1 cellular context compared by ENCODE assay signal in genomic region chr14:101964297-101965144, GRCh38.
TF ChIP-seq lines count a peak whose summit lies in the region.

TSS of gene DYNC1H1 (plus strand) at chr14:101964573. CDS start at chr14:101964692, 119 bp downstream.

TF ChIP-seq in GM12878, 131 proteins besides CTCF, POLR2A, EP300 and RAD21 (continued from another document and continues in another):
- no peak for TF ChIP-seq SKIL (IDR thresholded peaks at IDR 0.05; ENCODE audit: low read depth, poor library complexity, severe bottlenecking)
- peak; percentile 73 for TF ChIP-seq YY1 (IDR thresholded peaks at IDR 0.05; ENCODE audit: low read depth, low read length)
- TF ChIP-seq DPF2 (IDR thresholded peaks at IDR 0.05) = peak; percentile 74
- no peak; the same call in 1 of the 2 replicates for TF ChIP-seq CHD1 (IDR thresholded peaks at IDR 0.05; ENCODE audit: low read depth, low read length)
- no peak for TF ChIP-seq RFX5 (IDR thresholded peaks at IDR 0.05; ENCODE audit: low read depth, low read length)
- TF ChIP-seq KLF5 (IDR thresholded peaks at IDR 0.05; ENCODE audit: partially characterized antibody) = no peak
- TF ChIP-seq ZNF687 (IDR thresholded peaks at IDR 0.05) = no peak
- TF ChIP-seq TCF12 (IDR thresholded peaks at IDR 0.05; ENCODE audit: low read depth, low read length) = peak; percentile 69; the same call in 1 of the 2 replicates
- TF ChIP-seq CREB1 (IDR thresholded peaks at IDR 0.05; ENCODE audit: low read depth) = peak; percentile 78; the same call in 1 of the 2 replicates
- peak; percentile 24; the same call in 1 of the 2 replicates for TF ChIP-seq MXI1 (IDR thresholded peaks at IDR 0.05; ENCODE audit: low read depth, low read length)
- no peak for TF ChIP-seq BCLAF1 (IDR thresholded peaks at IDR 0.05)
- no peak for TF ChIP-seq FOXK2 (IDR thresholded peaks at IDR 0.05)
- no peak for TF ChIP-seq ZNF384 (IDR thresholded peaks at IDR 0.05; ENCODE audit: borderline replicate concordance, low read depth, low read length)
- TF ChIP-seq IRF4 (IDR thresholded peaks at IDR 0.05; ENCODE audit: low read depth, low read length) = no peak
- no peak for TF ChIP-seq CBX3 (IDR thresholded peaks at IDR 0.05; ENCODE audit: borderline replicate concordance, low read depth)
- TF ChIP-seq PML (IDR thresholded peaks at IDR 0.05; ENCODE audit: low read length) = no peak
- no peak for TF ChIP-seq E2F4 (IDR thresholded peaks at IDR 0.05; ENCODE audit: low read depth, low read length)
- TF ChIP-seq NR2C1 (IDR thresholded peaks at IDR 0.05) = peak; percentile 64
- peak; percentile 74; the same call in 2 of the 3 replicates for TF ChIP-seq POU2F2 (IDR thresholded peaks at IDR 0.05; ENCODE audit: borderline replicate concordance, low read depth, low read length)
- TF ChIP-seq ZNF622 (IDR thresholded peaks at IDR 0.05) = no peak
- TF ChIP-seq ELK1 (IDR thresholded peaks at IDR 0.05; ENCODE audit: low read depth, low read length) = no peak
- 0 out of 2 replicates have a peak, but pooled peaks have one; percentile 2 for TF ChIP-seq ESRRA (IDR thresholded peaks at IDR 0.05; ENCODE audit: low read length)
- 0 out of 2 replicates have a peak, but pooled peaks have one; percentile 13 for TF ChIP-seq ZNF217 (IDR thresholded peaks at IDR 0.05)
- TF ChIP-seq SUZ12 (IDR thresholded peaks at IDR 0.05; ENCODE audit: unreplicated experiment) = no peak
- TF ChIP-seq CEBPB (IDR thresholded peaks at IDR 0.05; ENCODE audit: borderline replicate concordance in 1 of 2, low read depth in 2 of 2, low read length in 2 of 2) = no peak
- TF ChIP-seq PAX5 (IDR thresholded peaks at IDR 0.05; ENCODE audit: borderline replicate concordance, low read depth, low read length) = no peak
- TF ChIP-seq MEF2A (IDR thresholded peaks at IDR 0.05; ENCODE audit: insufficient read depth, low read depth, low read length) = 0 out of 2 replicates have a peak, but pooled peaks have one; percentile 15
- TF ChIP-seq IKZF2 (IDR thresholded peaks at IDR 0.05) = no peak
- peak; percentile 70; the same call in 1 of the 2 replicates for TF ChIP-seq TAF1 (IDR thresholded peaks at IDR 0.05; ENCODE audit: borderline replicate concordance, low read depth, low read length)
- TF ChIP-seq SUPT20H (IDR thresholded peaks at IDR 0.05; ENCODE audit: borderline replicate concordance, control insufficient read depth, low read depth, low read length) = no peak
- TF ChIP-seq ZNF24 (IDR thresholded peaks at IDR 0.05) = no peak
- peak; percentile 92 for TF ChIP-seq IKZF1 (conservative IDR thresholded peaks at IDR 0.05)
- peak; percentile 26; the same call in 1 of the 2 replicates for TF ChIP-seq NBN (IDR thresholded peaks at IDR 0.05)
- TF ChIP-seq POLR2AphosphoS5 (IDR thresholded peaks at IDR 0.05; ENCODE audit: low read length) = peak; percentile 80
- no peak for TF ChIP-seq REST (IDR thresholded peaks at IDR 0.05; ENCODE audit: low read depth, low read length)
- 0 out of 2 replicates have a peak, but pooled peaks have one; percentile 47 for TF ChIP-seq GATAD2B (conservative IDR thresholded peaks at IDR 0.05; ENCODE audit: low read depth)
- TF ChIP-seq RUNX3 (IDR thresholded peaks at IDR 0.05; ENCODE audit: low read length) = peak; percentile 74
- peak; percentile 76 for TF ChIP-seq SP1 (IDR thresholded peaks at IDR 0.05; ENCODE audit: low read depth, low read length)
- no peak for TF ChIP-seq HDAC6 (IDR thresholded peaks at IDR 0.05; ENCODE audit: unreplicated experiment)
- TF ChIP-seq IRF5 (IDR thresholded peaks at IDR 0.05; ENCODE audit: borderline replicate concordance) = no peak
- TF ChIP-seq HDAC2 (IDR thresholded peaks at IDR 0.05) = no peak
- no peak for TF ChIP-seq CBX5 (IDR thresholded peaks at IDR 0.05; ENCODE audit: low read depth)
- no peak for TF ChIP-seq SIN3A (IDR thresholded peaks at IDR 0.05; ENCODE audit: low read depth, low read length)
- TF ChIP-seq NKRF (conservative IDR thresholded peaks at IDR 0.05) = peak; percentile 83; the same call in 1 of the 2 replicates
